In the genomic region with DNA sequence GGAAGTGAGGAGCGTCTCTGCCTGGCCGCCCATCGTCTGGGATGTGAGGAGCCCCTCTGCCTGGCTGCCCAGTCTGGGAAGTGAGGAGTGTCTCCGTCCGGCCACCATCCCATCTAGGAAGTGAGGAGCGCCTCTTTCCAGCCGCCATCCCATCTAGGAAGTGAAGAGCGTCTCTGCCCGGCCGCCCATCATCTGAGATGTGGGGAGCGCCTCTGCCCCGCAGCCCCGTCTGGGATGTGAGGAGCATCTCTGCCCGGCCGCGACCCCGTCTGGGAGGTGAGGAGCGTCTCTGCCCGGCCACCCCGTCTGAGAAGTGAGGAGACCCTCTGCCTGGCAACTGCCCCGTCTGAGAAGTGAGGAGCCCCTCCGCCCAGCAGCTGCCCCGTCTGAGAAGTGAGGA, we compare ENCODE assay signal across 9 cellular contexts. TPM values are rescaled to one million over a fixed set of nuclear protein-coding genes. Genes with fewer than 3 reads are reported as not detected.
DNase-seq lines count a peak whose midpoint lies in the region; TF ChIP-seq lines count a peak whose summit lies in the region.
"Not testable (repeated sequence)": the region's sequence is repeated elsewhere in the genome, so short reads cannot be mapped to it uniquely, and the experiment has no call there.
"Had no signal": no experiment of that assay in that cellular context is flagged by ENCODE, and none has a peak within 500 bp of the region (broad histone marks: within the 10 kb centered on the region; RNA-seq: fewer than 3 reads in every experiment).

No MANE protein-coding gene starts in this region.

- DNase-seq in chondrocyte (ENCODE audit: low spot score) (peak; percentile 67), osteocyte (ENCODE audit: extremely low spot score, unreplicated experiment) (peak; percentile 76)

- not testable (repeated sequence) for H3K36me3 Mint-ChIP-seq in chondrocyte (ENCODE audit: low read depth); osteocyte (ENCODE audit: unreplicated experiment)

- H3K9me3 Mint-ChIP-seq in chondrocyte (ENCODE audit: low read depth); osteocyte (ENCODE audit: unreplicated experiment): not testable (repeated sequence)

- H3K27me3 Mint-ChIP-seq in chondrocyte (ENCODE audit: low read depth); osteocyte (ENCODE audit: unreplicated experiment): not testable (repeated sequence)

- H3K4me1 Mint-ChIP-seq in chondrocyte (ENCODE audit: low read depth); osteocyte (ENCODE audit: unreplicated experiment): not testable (repeated sequence)

- not testable (repeated sequence) for H3K27ac Mint-ChIP-seq in chondrocyte (ENCODE audit: unreplicated experiment); osteocyte (ENCODE audit: unreplicated experiment)

- H3K4me3 Mint-ChIP-seq in chondrocyte (ENCODE audit: unreplicated experiment); osteocyte (ENCODE audit: unreplicated experiment): not testable (repeated sequence)

- TF ChIP-seq CTCF in chondrocyte (IDR thresholded peaks at IDR 0.05); osteocyte (IDR thresholded peaks at IDR 0.05): not testable (repeated sequence)

RNA-seq across cellular contexts. Expression of a gene that starts 39.0 kb away (rescaled TPM):
- total RNA-seq in chondrocyte (37.1 to 55.1 TPM (median 39.2 TPM) in 3 replicates), osteocyte (63.6 and 69.7 TPM in 2 replicates)
- total RNA-seq: B cell; Caco-2; CD4-positive, alpha-beta memory T cell; CD4-positive, alpha-beta T cell; CD4-positive, CD25-positive, alpha-beta regulatory T cell; CD8-positive, alpha-beta memory T cell; CD8-positive, alpha-beta T cell had no signal
